ENCODE assay signal across 29 cellular contexts in genomic region chr2:139201516-139201915, GRCh38.
"Had no signal": no experiment of that assay in that cellular context is flagged by ENCODE, and none has a peak within 500 bp of the region (broad histone marks: within the 10 kb centered on the region; RNA-seq: fewer than 3 reads in every experiment).

No MANE protein-coding gene starts in this region.

- H3K4me3 ChIP-seq: ascending aorta, MG63, PC-9 had no signal

- H3K27me3 ChIP-seq: ascending aorta, MG63 had no signal

- H3K36me3 ChIP-seq: ascending aorta, MG63 had no signal

- H3K4me2 ChIP-seq: PC-9 had no signal

- FAIRE-seq: RCC 7860 had no signal

- H2AFZ ChIP-seq: PC-9 had no signal

- H3K27ac ChIP-seq: ascending aorta, PC-9 had no signal

- H3K4me1 ChIP-seq: ascending aorta had no signal

- ATAC-seq: activated CD4-positive, alpha-beta T cell treated with anti-CD3 and anti-CD28 coated beads for 36 hours; activated CD4-positive, CD25-positive, alpha-beta regulatory T cell treated with anti-CD3 and anti-CD28 coated beads, Interleukin-2, amount 50 U/mL, for 24 hours; activated CD8-positive, alpha-beta T cell treated with anti-CD3 and anti-CD28 coated beads, Interleukin-2, amount 10 ng/mL, durations not matched to agents 7 days and 5 days; WTC11 had no signal

- H3K9me3 ChIP-seq: ascending aorta, MG63 had no signal

- DNase-seq: activated CD4-positive, alpha-beta T cell treated with anti-CD3 and anti-CD28 coated beads for 36 hours; activated CD4-positive, alpha-beta T cell treated with anti-CD3 and anti-CD28 coated beads, Interleukin-2, amount 10 ng/mL, durations not matched to agents 7 days and 5 days; activated CD4-positive, alpha-beta T cell treated with anti-CD3 and anti-CD28 coated beads, Interleukin-2, amount 50 U/mL, for 48 hours; activated CD8-positive, alpha-beta T cell treated with anti-CD3 and anti-CD28 coated beads, Interleukin-2, amount 10 ng/mL, durations not matched to agents 7 days and 5 days; activated gamma-delta T cell; activated naive CD4-positive, alpha-beta T cell treated with Interleukin-2 at 50 U/mL for 16 hours; activated naive CD8-positive, alpha-beta T cell treated with anti-CD3 and anti-CD28 coated beads, Interleukin-2, amount 10 ng/mL, durations not matched to agents 7 days and 5 days; activated T-cell treated with anti-CD3 and anti-CD28 coated beads, Interleukin-2, amount 50 U/mL, for 24 hours; amygdala; Kasumi-1; MG63; NCI-H1048; NCI-H1105 treated with DMSO at 0.1 percent for 48 hours; NCI-H1436 treated with DMSO at 0.1 percent for 48 hours; NCI-H1694 treated with DMSO at 0.1 percent for 48 hours; NCI-H2029; NCI-H510A; NCI-H526; NCI-H748 treated with DMSO at 0.1 percent for 48 hours; NK-92 treated with Interleukin-12 subunit alpha and Interleukin-12 subunit beta, amount 100 ng/mL, for 24 hours; PC-9; Right ventricle myocardium superior; SW 1271; T-helper 1 cell; T1000 had no signal
